ENCODE assay signal across 8 cellular contexts in the genomic region with DNA sequence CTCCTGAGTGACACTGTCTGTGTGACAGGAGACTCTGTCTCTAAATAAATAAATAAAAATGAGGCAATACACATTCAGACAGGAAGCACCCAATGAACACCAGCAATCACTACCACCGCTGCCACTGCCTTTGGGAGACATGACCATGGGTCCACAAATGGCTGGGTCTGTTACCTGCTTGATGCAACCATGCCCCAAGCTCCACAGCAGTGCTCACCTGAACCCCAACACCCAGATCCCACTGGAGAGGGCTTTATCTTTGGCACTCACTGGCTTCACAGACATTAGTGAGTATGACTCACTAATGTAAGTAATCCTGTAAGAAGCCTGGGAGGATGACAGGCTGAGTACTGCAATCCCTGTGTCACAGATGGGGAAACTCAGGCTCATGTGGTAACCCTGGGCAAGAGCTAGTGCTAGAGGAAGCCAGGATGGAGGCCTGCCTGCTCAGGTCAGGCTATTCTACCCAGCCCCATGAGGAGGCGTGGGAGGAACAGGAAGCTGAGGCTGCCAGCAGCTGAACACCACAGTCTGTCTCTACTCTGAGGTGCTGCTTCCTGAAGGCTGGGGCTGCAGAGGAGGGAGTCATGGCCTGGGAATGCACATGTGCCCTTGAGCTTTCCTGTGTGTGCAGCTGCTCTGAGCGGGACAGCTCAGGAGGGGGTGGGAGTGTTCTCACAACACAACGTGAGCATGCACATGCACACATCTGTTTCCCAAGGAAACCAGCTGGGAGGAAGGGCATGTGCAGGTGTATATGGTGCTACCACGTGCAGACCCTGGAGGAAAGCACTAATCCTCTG. TPM values are rescaled to one million over a fixed set of nuclear protein-coding genes. Genes with fewer than 3 reads are reported as not detected.
DNase-seq lines count a peak whose midpoint lies in the region; ATAC-seq and TF ChIP-seq lines count a peak whose summit lies in the region.

No MANE protein-coding gene starts in this region.

- ATAC-seq in GM18861 (IDR thresholded peaks at IDR 0.05; ENCODE audit: unreplicated experiment) = peak; percentile 76
- peak; percentile 53 for ATAC-seq in HG03457 (IDR thresholded peaks at IDR 0.05; ENCODE audit: unreplicated experiment)
- peak; percentile 99 for ATAC-seq in SK-N-SH treated with all-trans-retinoic acid at 6 μM for 48 hours
- peak; percentile 96 for ATAC-seq in activated naive CD4-positive, alpha-beta T cell treated with anti-CD3 and anti-CD28 coated beads, Interleukin-2, amount 50 U/mL, for 72 hours
- peak; percentile 70 for ATAC-seq in Right ventricle myocardium superior (ENCODE audit: poor library complexity)
- ATAC-seq in aorta (ENCODE audit: low FRiP score) = peak; percentile 86

- H3K36me3 ChIP-seq in aorta (ENCODE audit: control insufficient read depth in 1 of 2, insufficient read depth in 2 of 2, low read length in 1 of 2) = no peaks in the 10 kb centered on the region

- H3K27me3 ChIP-seq in aorta (ENCODE audit: control insufficient read depth in 1 of 2, insufficient read depth in 2 of 2, low read length in 1 of 2) = no peaks in the 10 kb centered on the region

- DNase-seq in AG09319 (ENCODE audit: extremely low read depth, low read depth) (peak; percentile 98), Right ventricle myocardium superior (peak; percentile 83), renal cortical epithelial cell (ENCODE audit: low read depth) (peak; percentile 98), aorta (peak; percentile 92 to 93)
- DNase-seq in activated naive CD4-positive, alpha-beta T cell treated with anti-CD3 and anti-CD28 coated beads, Interleukin-2, amount 50 U/mL, for 72 hours (ENCODE audit: low spot score in 2 of 2) = peak; percentile 63 to 84

- H3K9me3 ChIP-seq in aorta (ENCODE audit: control insufficient read depth, low read length) = no peaks in the 10 kb centered on the region

- H3K36me3 Mint-ChIP-seq in activated naive CD4-positive, alpha-beta T cell treated with anti-CD3 and anti-CD28 coated beads, Interleukin-2, amount 50 U/mL, for 72 hours = peaks cover 11 to 15% of the 10 kb centered on the region in 2 donors

- H3K9me3 Mint-ChIP-seq in activated naive CD4-positive, alpha-beta T cell treated with anti-CD3 and anti-CD28 coated beads, Interleukin-2, amount 50 U/mL, for 72 hours = no peaks in the 10 kb centered on the region

- H3K4me1 ChIP-seq in aorta (ENCODE audit: control insufficient read depth in 1 of 2, insufficient read depth in 2 of 2, low read length in 2 of 2) = peaks cover 1 to 3% of the 10 kb centered on the region in 2 donors

- WGBS in aorta, 2 donors = 26 to 29% methylated on average over 5 of the region's 5 CpGs

- peak overlapping the region in 1 of 2 donors; percentile 7 for H3K27ac ChIP-seq in aorta (ENCODE audit: low read depth in 1 of 2, low read length in 2 of 2)

- H3K27ac Mint-ChIP-seq in activated naive CD4-positive, alpha-beta T cell treated with anti-CD3 and anti-CD28 coated beads, Interleukin-2, amount 50 U/mL, for 72 hours = peak overlapping the region; percentile 60 to 95

- intact Hi-C loops in Right ventricle myocardium superior (cut with DNase I) (no loop called here), aorta (cut with DNase I) (no loop called here)

- H3K4me3 ChIP-seq in aorta (ENCODE audit: low read length in 2 of 2) = no peak overlapping the region

- TF ChIP-seq CTCF in AG09319 (IDR thresholded peaks at IDR 0.05; ENCODE audit: low read depth, low read length) = peak; percentile 59

TF ChIP-seq in SK-N-SH treated with all-trans-retinoic acid at 6 μM for 48 hours, 23 proteins besides CTCF, POLR2A, EP300 and RAD21:
- TF ChIP-seq SNAI2 (CRISPR knock-in tag; IDR thresholded peaks at IDR 0.05) = no peak
- TF ChIP-seq ISL1 (CRISPR knock-in tag; IDR thresholded peaks at IDR 0.05) = peak; percentile 23; the same call in 1 of the 2 replicates

RNA-seq across cellular contexts. Expression of a gene that starts 43.0 kb away (rescaled TPM):
- 10 to 100 TPM; 16.2 to 18.8 TPM for total RNA-seq in activated naive CD4-positive, alpha-beta T cell treated with anti-CD3 and anti-CD28 coated beads, Interleukin-2, amount 50 U/mL, for 72 hours
- total RNA-seq in Right ventricle myocardium superior (17.6 TPM), renal cortical epithelial cell (2.8 and 20.5 TPM in 2 replicates), aorta (10 to 100 TPM; 17.6 to 24.9 TPM)
- 10 to 100 TPM in 1 of 2 donors, 1 to 10 TPM in 1; 4.5 to 10.1 TPM for polyA plus RNA-seq in aorta
